Comparison of ENCODE assay signal across 14 cellular contexts in the genomic region with DNA sequence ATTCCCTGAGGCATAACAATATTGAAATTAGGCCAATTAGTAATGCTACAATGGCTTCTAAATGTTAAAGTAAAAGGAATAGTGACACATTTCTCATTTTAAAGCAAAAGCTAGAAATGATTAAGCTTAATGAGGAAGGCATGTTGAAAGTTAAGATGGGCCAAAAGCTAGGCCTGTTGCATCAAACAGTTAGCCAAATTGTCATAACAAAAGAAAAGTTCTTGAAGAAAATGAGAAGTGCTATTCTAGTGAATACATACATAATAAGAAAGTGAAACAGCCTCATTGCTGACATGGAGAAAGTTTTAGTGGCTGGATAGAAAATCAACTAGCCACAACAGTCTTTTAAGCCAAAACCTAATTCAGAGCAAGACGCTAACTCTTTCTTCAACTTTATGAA. TPM values are rescaled to one million over a fixed set of nuclear protein-coding genes. Genes with fewer than 3 reads are reported as not detected.
A peak's percentile ranks its signal among the peaks of the same experiment; 100 is the strongest.
DNase-seq lines count a peak whose midpoint lies in the region; ATAC-seq and TF ChIP-seq lines count a peak whose summit lies in the region.
"Had no signal": no experiment of that assay in that cellular context is flagged by ENCODE, and none has a peak within 500 bp of the region (broad histone marks: within the 10 kb centered on the region; RNA-seq: fewer than 3 reads in every experiment).

No MANE protein-coding gene starts in this region.

- H3K9me2 ChIP-seq in MM.1S (replicated peaks; ENCODE audit: insufficient read depth, low read length) = no peaks in the 10 kb centered on the region
- H3K9me2 ChIP-seq in PC-3 (replicated peaks; ENCODE audit: low read length) = no peaks in the 10 kb centered on the region

- H3K36me3 ChIP-seq in GM06990 (ENCODE audit: control insufficient read depth, insufficient read depth, low read length) = no peaks in the 10 kb centered on the region
- H3K36me3 ChIP-seq in MM.1S (replicated peaks; ENCODE audit: insufficient read depth, low read length) = no peaks in the 10 kb centered on the region
- H3K36me3 ChIP-seq in PC-3 (ENCODE audit: low read depth, low read length) = no peaks in the 10 kb centered on the region
- no peaks in the 10 kb centered on the region; the same call in 1 of the 2 replicates for H3K36me3 ChIP-seq in SJCRH30
- H3K36me3 ChIP-seq: left lung had no signal

- ATAC-seq in GM19351 (IDR thresholded peaks at IDR 0.05; ENCODE audit: unreplicated experiment) (peak; percentile 59), HG02852 (IDR thresholded peaks at IDR 0.05; ENCODE audit: unreplicated experiment) (peak; percentile 73), PC-3 (no peak)
- ATAC-seq: left lung, sciatic nerve had no signal

- H3F3A ChIP-seq in MM.1S (ENCODE audit: insufficient read depth, low read length) = peaks cover 19% of the 10 kb centered on the region
- no peaks in the 10 kb centered on the region for H3F3A ChIP-seq in PC-3 (ENCODE audit: low read length, unreplicated experiment)

- TF ChIP-seq CTCF in GM06990 (IDR thresholded peaks at IDR 0.05; ENCODE audit: insufficient read depth, low read length, poor library complexity, severe bottlenecking) (no peak), MM.1S (IDR thresholded peaks at IDR 0.05; ENCODE audit: low read length) (no peak), PC-3 (conservative IDR thresholded peaks at IDR 0.05; ENCODE audit: low read depth, low read length) (no peak)

- CTCF ChIA-PET in PC-3 (lab: Charles Lee) = no interaction called here

- no peak overlapping the region for H2AFZ ChIP-seq in MM.1S (ENCODE audit: low read length)
- H2AFZ ChIP-seq in PC-3 (ENCODE audit: low read length) = no peak overlapping the region

- H3K4me2 ChIP-seq in MM.1S (ENCODE audit: low read depth, low read length) (peak overlapping the region; percentile 1; the same call in 1 of the 2 replicates), PC-3 (ENCODE audit: low read length) (no peak overlapping the region)
- H3K4me2 ChIP-seq: KMS-11 had no signal

- H3K4me3 ChIP-seq in GM06990 (replicated peaks; ENCODE audit: low read depth, low read length) (no peak overlapping the region), MM.1S (ENCODE audit: low read length) (no peak overlapping the region), PC-3 (ENCODE audit: low read length) (no peak overlapping the region), SJCRH30 (no peak overlapping the region)
- H3K4me3 ChIP-seq: left lung had no signal

- H3K9me3 ChIP-seq in MM.1S (replicated peaks; ENCODE audit: insufficient read depth, low read length) (no peaks in the 10 kb centered on the region), PC-3 (ENCODE audit: low read length) (no peaks in the 10 kb centered on the region), SJCRH30 (replicated peaks) (no peaks in the 10 kb centered on the region)
- H3K9me3 ChIP-seq: left lung had no signal

- H3K9ac ChIP-seq in MM.1S (ENCODE audit: low read length) (no peak overlapping the region), PC-3 (ENCODE audit: low read length) (no peak overlapping the region)
- H3K9ac ChIP-seq: KMS-11 had no signal

- intact Hi-C loops in PC-3 (cut with micrococcal nuclease) = no loop called here

- H3K27ac ChIP-seq in MM.1S (ENCODE audit: low read length) (no peak overlapping the region), PC-3 (ENCODE audit: low read length) (no peak overlapping the region), SJCRH30 (no peak overlapping the region)
- H3K27ac ChIP-seq: C4-2B, KMS-11, left lung had no signal

- POLR2A ChIA-PET in PC-3 (lab: Charles Lee; ENCODE audit: unreplicated experiment) = no interaction called here

- H4K20me1 ChIP-seq in MM.1S (ENCODE audit: insufficient read depth, low read length) = no peaks in the 10 kb centered on the region; the same call in 1 of the 2 replicates
- no peaks in the 10 kb centered on the region for H4K20me1 ChIP-seq in PC-3 (ENCODE audit: low read length)

- DNase-seq in GM06990 (ENCODE audit: extremely low read depth, insufficient read length) (peak; percentile 48), MM.1S (peak; percentile 61), PC-3 (no peak), SJCRH30 (no peak), activated gamma-delta T cell (lab: John Stamatoyannopoulos, UW) (no peak), NCI-H146 (lab: John Stamatoyannopoulos, UW) (no peak)
- DNase-seq: left lung, NCI-H526 treated with DMSO at 0.1 percent for 48 hours had no signal

- peaks cover 11% of the 10 kb centered on the region for H3K4me1 ChIP-seq in MM.1S (ENCODE audit: low read length)
- H3K4me1 ChIP-seq in PC-3 (ENCODE audit: insufficient read depth, low read length) = no peaks in the 10 kb centered on the region; the same call in 1 of the 2 replicates
- no peaks in the 10 kb centered on the region for H3K4me1 ChIP-seq in SJCRH30
- H3K4me1 ChIP-seq: left lung had no signal

- no TSS peak for BruUV-seq in PC-3 (replicated peaks; lab: Mats Ljungman, UMichigan)

- H3K27me3 ChIP-seq in GM06990 (replicated peaks; ENCODE audit: control insufficient read depth, insufficient read depth, low read length) (no peaks in the 10 kb centered on the region), MM.1S (replicated peaks; ENCODE audit: insufficient read depth, low read length) (peaks cover 56% of the 10 kb centered on the region), PC-3 (ENCODE audit: low read length) (no peaks in the 10 kb centered on the region), SJCRH30 (no peaks in the 10 kb centered on the region)
- H3K27me3 ChIP-seq: left lung had no signal

- H3K79me2 ChIP-seq in MM.1S (ENCODE audit: low read length) (no peaks in the 10 kb centered on the region), PC-3 (ENCODE audit: low read length) (no peaks in the 10 kb centered on the region)

RNA-seq across cellular contexts. Expression of gene OR2A4, which starts 12.9 kb away (rescaled TPM):
- 0.36 and 0.86 TPM in 2 replicates for total RNA-seq in PC-3 (2014; rRNA removed)
- total RNA-seq in SJCRH30 (2014; rRNA removed; shearing (Covaris generic)) = not detected in 2 replicates
- total RNA-seq: fibroblast of lung, left lung, sciatic nerve had no signal

RNA-seq across cellular contexts. Expression of gene CTAGE9, which starts 22.5 kb away (rescaled TPM):
- total RNA-seq in PC-3 (2014; rRNA removed) = not detected in 2 replicates
- not detected in 2 replicates for total RNA-seq in SJCRH30 (2014; rRNA removed; shearing (Covaris generic))
- total RNA-seq: fibroblast of lung, left lung, sciatic nerve had no signal

RNA-seq across cellular contexts. Expression of gene ENPP3, which starts 51.2 kb away (rescaled TPM):
- 0.18 TPM in 1 of 2 replicates, not detected in the other for total RNA-seq in PC-3 (2014; rRNA removed)
- total RNA-seq in SJCRH30 (2014; rRNA removed; shearing (Covaris generic)) = 0.05 and 1.1 TPM in 2 replicates

Comparison
In these comparisons a context has a peak if more than half of its experiments do, and no peak if none do; other contexts are left out.
1. DNase-seq: peak in GM06990 (single experiment) and MM.1S (single experiment); none in PC-3 (single experiment), SJCRH30 (0 of 2), activated gamma-delta T cell (single experiment) and NCI-H146 (single experiment).